In the genomic region with DNA sequence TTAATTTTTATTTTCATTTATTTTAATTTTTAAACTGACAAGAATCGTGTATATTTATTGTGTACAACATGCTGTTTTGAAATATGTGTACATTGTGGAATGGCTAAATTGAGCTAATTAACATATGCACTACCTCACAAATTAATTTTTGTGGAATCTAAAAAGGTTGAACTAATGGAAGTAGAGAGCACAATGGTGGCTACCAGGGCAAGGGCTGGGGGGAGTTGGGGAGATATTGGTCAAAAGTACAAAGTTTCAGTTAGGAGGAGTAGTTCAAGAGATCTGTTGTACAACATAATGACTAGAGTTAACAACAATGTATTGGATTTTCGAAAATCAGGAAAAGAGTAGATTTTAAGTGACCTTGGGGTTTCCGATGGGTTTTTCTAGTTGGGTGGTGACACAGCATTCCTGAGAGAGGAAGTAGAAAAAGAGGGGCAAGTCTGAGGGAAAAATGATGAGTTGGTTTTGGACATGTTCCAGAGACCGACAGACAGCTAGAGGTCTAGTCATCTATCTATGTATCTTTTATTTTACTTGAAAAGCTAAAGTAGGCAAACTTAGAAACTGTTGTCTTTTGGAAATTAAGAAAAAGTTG, we compare ENCODE assay signal across 15 cellular contexts. TPM values are rescaled to one million over a fixed set of nuclear protein-coding genes. Genes with fewer than 3 reads are reported as not detected.
DNase-seq lines count a peak whose midpoint lies in the region; ATAC-seq, FAIRE-seq and TF ChIP-seq lines count a peak whose summit lies in the region.
"Had no signal": no experiment of that assay in that cellular context is flagged by ENCODE, and none has a peak within 500 bp of the region (broad histone marks: within the 10 kb centered on the region; RNA-seq: fewer than 3 reads in every experiment).

No MANE protein-coding gene starts in this region.

- BruUV-seq in endothelial cell of umbilical vein (replicated peaks; lab: Mats Ljungman, UMichigan): no TSS peak

- no peak overlapping the region for H4K8ac ChIP-seq in H9 (replicated peaks; ENCODE audit: insufficient read length, low read depth, low read length)

- FAIRE-seq in endothelial cell of umbilical vein (lab: Jason Lieb, UNC): peak; percentile 21
- FAIRE-seq: D721Med, GM12892 had no signal

- H3K79me2 ChIP-seq in H9 (ENCODE audit: insufficient read depth, low read length): 0 out of 2 replicates have a peak, but pooled peaks cover 1% of the 10 kb centered on the region
- H3K79me2 ChIP-seq in endothelial cell of umbilical vein (ENCODE audit: control insufficient read depth, insufficient read depth, low read length): no peaks in the 10 kb centered on the region

- no CpG with 5 or more reads among the region's 4 CpGs for WGBS in H9 (ENCODE audit: extremely low coverage, insufficient read length, low lambda C conversion rate)

- no peak overlapping the region for H3T11ph ChIP-seq in H9 (ENCODE audit: low read length)

- H4K5ac ChIP-seq in H9 (ENCODE audit: insufficient read length, low read depth, low read length): no peak overlapping the region

- H3K4ac ChIP-seq in H9 (ENCODE audit: low read depth, low read length): no peak overlapping the region

- H3K4me1 ChIP-seq in H9 (ENCODE audit: insufficient read depth, low read length) (no peaks in the 10 kb centered on the region; the same call in 1 of the 2 replicates), endothelial cell of umbilical vein (ENCODE audit: control insufficient read depth, extremely low read depth, insufficient read depth, low read length) (peaks cover 10% of the 10 kb centered on the region), left ventricle myocardium inferior (no peaks in the 10 kb centered on the region), left lung (peaks cover 0 to 16% of the 10 kb centered on the region in 2 donors)

- H3K9me3 ChIP-seq in H9 (ENCODE audit: control insufficient read depth, low read depth, low read length) (no peaks in the 10 kb centered on the region), endothelial cell of umbilical vein (replicated peaks; ENCODE audit: control insufficient read depth, insufficient read depth, low read length) (no peaks in the 10 kb centered on the region), left ventricle myocardium inferior (replicated peaks) (no peaks in the 10 kb centered on the region), left lung (no peaks in the 10 kb centered on the region)

- no peaks in the 10 kb centered on the region for H4K20me1 ChIP-seq in H9 (ENCODE audit: control insufficient read depth, insufficient read depth, insufficient read length)
- H4K20me1 ChIP-seq in endothelial cell of umbilical vein (replicated peaks; ENCODE audit: control insufficient read depth, extremely low read depth, insufficient read depth, low read length): no peaks in the 10 kb centered on the region

- no peaks in the 10 kb centered on the region for H3K9me1 ChIP-seq in endothelial cell of umbilical vein (replicated peaks; ENCODE audit: control insufficient read depth, extremely low read depth, insufficient read depth, low read length)

- no peak overlapping the region for H3K4me3 ChIP-seq in endothelial cell of umbilical vein (replicated peaks in 1 of 3; ENCODE audit: insufficient read depth in 1 of 3, low read depth in 1 of 3, low read length in 3 of 3)
- H3K4me3 ChIP-seq in skeletal muscle cell (ENCODE audit: low read depth, low read length): no peak overlapping the region
- H3K4me3 ChIP-seq in left ventricle myocardium inferior: no peak overlapping the region
- no peak overlapping the region for H3K4me3 ChIP-seq in left lung
- H3K4me3 ChIP-seq: lung had no signal

- peaks cover 30 to 37% of the 10 kb centered on the region in 2 experiments for H3K4me1 Mint-ChIP-seq in H9

- H3K23me2 ChIP-seq in H9 (ENCODE audit: insufficient read length, low read depth, low read length, poor library complexity, severe bottlenecking): no peaks in the 10 kb centered on the region

- H3K9ac ChIP-seq in H9 (ENCODE audit: extremely low read depth, insufficient read length, low read length) (no peak overlapping the region), endothelial cell of umbilical vein (replicated peaks; ENCODE audit: extremely low read depth, insufficient read depth, low read length) (no peak overlapping the region)

- H2AFZ ChIP-seq in H9 (ENCODE audit: low read length) (no peak overlapping the region), endothelial cell of umbilical vein (ENCODE audit: low read depth, low read length) (no peak overlapping the region)

- dilution Hi-C loops in endothelial cell of umbilical vein (cut with MboI; ENCODE audit: extremely low pct_ligation_motif_present, low sequenced_read_pairs): no loop called here

- no peak overlapping the region for H3K4me3 Mint-ChIP-seq in H9

- CTCF ChIA-PET in endothelial cell of umbilical vein (lab: Charles Lee): interaction anchor here (0.6 to 1.1 kb wide), 2 partner anchors 10 to 18 kb away, joined by 3 to 5 read pairs; no protein-coding TSS in a partner anchor

- H2AK5ac ChIP-seq in H9 (ENCODE audit: insufficient read length, low read length): no peak overlapping the region

- intact Hi-C loops in endothelial cell of umbilical vein (cut with micrococcal nuclease): no loop called here
- intact Hi-C loops in left ventricle myocardium inferior (cut with micrococcal nuclease): no loop called here
- intact Hi-C loops in left lung (cut with DNase I): no loop called here

- H3K4me2 ChIP-seq in H9 (ENCODE audit: insufficient read depth, insufficient read length, low read length): no peak overlapping the region
- H3K4me2 ChIP-seq in endothelial cell of umbilical vein (ENCODE audit: insufficient read depth, low read length): peak overlapping the region; percentile 24

- no peak for TF ChIP-seq POLR2A in endothelial cell of umbilical vein (IDR thresholded peaks at IDR 0.05; ENCODE audit: low read depth, low read length)

- no peak overlapping the region for H2BK12ac ChIP-seq in H9 (ENCODE audit: insufficient read length, low read depth, low read length)

- POLR2A ChIA-PET in endothelial cell of umbilical vein (lab: Charles Lee): no interaction called here

- no peak overlapping the region for H3K14ac ChIP-seq in H9 (ENCODE audit: insufficient read depth, low read length)

- H2BK120ac ChIP-seq in H9 (ENCODE audit: low read depth, low read length, poor library complexity, severe bottlenecking): no peak overlapping the region

- no peaks in the 10 kb centered on the region for H3K79me1 ChIP-seq in H9 (ENCODE audit: insufficient read depth, low read depth, low read length, poor library complexity, severe bottlenecking)

- ATAC-seq in left lung (no peak), HG02588 (IDR thresholded peaks at IDR 0.05; ENCODE audit: unreplicated experiment) (no peak)

- H3K27ac ChIP-seq in H9 (ENCODE audit: insufficient read length, low read depth, low read length) (no peak overlapping the region), endothelial cell of umbilical vein (ENCODE audit: insufficient read depth, low read depth, low read length) (peak overlapping the region; percentile 37), left ventricle myocardium inferior (replicated peaks) (no peak overlapping the region), left lung (peak overlapping the region in 1 of 2 donors; percentile 59)

- H3K36me3 ChIP-seq in endothelial cell of umbilical vein (ENCODE audit: control insufficient read depth in 2 of 2, extremely low read depth in 1 of 2, insufficient read depth in 2 of 2, low read length in 2 of 2) (no peaks in the 10 kb centered on the region), left ventricle myocardium inferior (no peaks in the 10 kb centered on the region), left lung (no peaks in the 10 kb centered on the region)

- H3K18ac ChIP-seq in H9 (ENCODE audit: insufficient read length, low read depth, low read length): no peak overlapping the region

- peak overlapping the region in 2 of 3 experiments; percentile 6 to 45; a peak in 5 of 7 replicates for H3K27ac Mint-ChIP-seq in H9

- H2BK20ac ChIP-seq in H9 (ENCODE audit: low read depth, low read length, poor library complexity, severe bottlenecking): no peak overlapping the region

- TF ChIP-seq CTCF in H9 (conservative IDR thresholded peaks at IDR 0.05) (no peak), endothelial cell of umbilical vein (IDR thresholded peaks at IDR 0.05; ENCODE audit: extremely low read depth in 1 of 2, insufficient read depth in 1 of 2, low read depth in 1 of 2, low read length in 2 of 2) (no peak), left ventricle myocardium inferior (IDR thresholded peaks at IDR 0.05; ENCODE audit: borderline replicate concordance) (no peak), left lung (IDR thresholded peaks at IDR 0.05) (no peak)

- no peaks in the 10 kb centered on the region for H3K9me3 Mint-ChIP-seq in H9

- H3K56ac ChIP-seq in H9 (ENCODE audit: insufficient read length, low read depth, low read length): no peak overlapping the region

- no peaks in the 10 kb centered on the region for H3K27me3 Mint-ChIP-seq in H9 (ENCODE audit: low read depth)

- H2BK5ac ChIP-seq in H9 (ENCODE audit: insufficient read length, low read length): no peak overlapping the region

- H3K27me3 ChIP-seq in H9 (ENCODE audit: insufficient read depth, low read length) (no peaks in the 10 kb centered on the region), endothelial cell of umbilical vein (ENCODE audit: control insufficient read depth in 2 of 2, insufficient read depth in 2 of 2, low read length in 2 of 2) (no peaks in the 10 kb centered on the region), left ventricle myocardium inferior (ENCODE audit: low read depth) (no peaks in the 10 kb centered on the region), left lung (no peaks in the 10 kb centered on the region)

- no peak for DNase-seq in H9
- DNase-seq in RKO (ENCODE audit: low spot score): peak; percentile 14
- no peak for DNase-seq in endothelial cell of umbilical vein (ENCODE audit: low read depth, low spot score)
- DNase-seq in skeletal muscle cell (ENCODE audit: low read depth): peak; percentile 60
- DNase-seq in left ventricle myocardium inferior: no peak
- DNase-seq in NCI-H774 (lab: John Stamatoyannopoulos, UW): no peak
- DNase-seq in left lung: no peak
- DNase-seq: activated CD4-positive, alpha-beta T cell treated with anti-CD3 and anti-CD28 coated beads, Interleukin-2, amount 50 U/mL, for 4 hours; activated naive CD4-positive, alpha-beta T cell treated with anti-CD3 and anti-CD28 coated beads, Interleukin-2, amount 50 U/mL, for 16 hours; NCI-H446 treated with DMSO at 0.1 percent for 48 hours had no signal

- H3K36me3 Mint-ChIP-seq in H9 (ENCODE audit: insufficient read depth in 1 of 3, low read depth in 3 of 3): peaks cover 2 to 12% (median 5%) of the 10 kb centered on the region in 3 experiments; a peak in 5 of 7 replicates

- no peak overlapping the region for H4K91ac ChIP-seq in H9 (ENCODE audit: insufficient read length, low read depth, low read length)

- no peak overlapping the region for H2BK15ac ChIP-seq in H9 (ENCODE audit: low read depth, low read length)

- no peak overlapping the region for H3K23ac ChIP-seq in H9 (ENCODE audit: insufficient read length, low read depth, low read length)

RNA-seq across cellular contexts. Expression of gene APOO, which starts 23.2 kb away (rescaled TPM):
- 86.9 and 95.3 TPM in 2 replicates for total RNA-seq in H9 (2021)
- total RNA-seq in endothelial cell of umbilical vein: 20.9 and 24.3 TPM in 2 replicates
- polyA plus RNA-seq in endothelial cell of umbilical vein: 7.6 and 9.8 TPM in 2 replicates
- 14.2 and 14.5 TPM in 2 replicates for polyA plus RNA-seq in endothelial cell of umbilical vein (2011; cell fraction: cytosol; rRNA removed)
- 6.9 and 7.6 TPM in 2 replicates for polyA plus RNA-seq in endothelial cell of umbilical vein (2011; cell fraction: nucleus; rRNA removed)
- polyA plus RNA-seq in endothelial cell of umbilical vein (2012): 31.7 and 34.1 TPM in 2 replicates
- 3.4 and 6.6 TPM in 2 replicates for polyA minus RNA-seq in endothelial cell of umbilical vein
- 11.3 TPM for polyA minus RNA-seq in endothelial cell of umbilical vein (2011; cell fraction: cytosol; rRNA and poly(A)+ RNA removed)
- polyA minus RNA-seq in endothelial cell of umbilical vein (2011; cell fraction: nucleus; rRNA and poly(A)+ RNA removed): 3.1 and 3.4 TPM in 2 replicates
- total RNA-seq in left ventricle myocardium inferior: 102 TPM
- total RNA-seq in left lung: 10 to 100 TPM; 20.1 to 23.1 TPM

RNA-seq across cellular contexts. Expression of gene CXorf58, which starts 23.3 kb away (rescaled TPM):
- total RNA-seq in H9 (2021): not detected in 2 replicates
- not detected in 2 replicates for total RNA-seq in endothelial cell of umbilical vein
- polyA plus RNA-seq in endothelial cell of umbilical vein: not detected in 2 replicates
- not detected in 2 replicates for polyA plus RNA-seq in endothelial cell of umbilical vein (2011; cell fraction: cytosol; rRNA removed)
- polyA plus RNA-seq in endothelial cell of umbilical vein (2011; cell fraction: nucleus; rRNA removed): not detected in 2 replicates
- not detected in 2 replicates for polyA plus RNA-seq in endothelial cell of umbilical vein (2012)
- polyA minus RNA-seq in endothelial cell of umbilical vein: not detected in 2 replicates
- not detected for polyA minus RNA-seq in endothelial cell of umbilical vein (2011; cell fraction: cytosol; rRNA and poly(A)+ RNA removed)
- not detected in 2 replicates for polyA minus RNA-seq in endothelial cell of umbilical vein (2011; cell fraction: nucleus; rRNA and poly(A)+ RNA removed)
- total RNA-seq in left ventricle myocardium inferior: 0.49 TPM
- total RNA-seq in left lung: not detected
- total RNA-seq: subcutaneous adipose tissue had no signal

Comparison
In these comparisons a context has a peak if more than half of its experiments do, and no peak if none do; other contexts are left out.
1. DNase-seq: peak in RKO (single experiment) and skeletal muscle cell (single experiment); none in H9 (single experiment), endothelial cell of umbilical vein (single experiment), left ventricle myocardium inferior (single experiment), NCI-H774 (single experiment) and left lung (0 of 2).